Comparison of ENCODE assay signal across 17 cellular contexts in the genomic region with DNA sequence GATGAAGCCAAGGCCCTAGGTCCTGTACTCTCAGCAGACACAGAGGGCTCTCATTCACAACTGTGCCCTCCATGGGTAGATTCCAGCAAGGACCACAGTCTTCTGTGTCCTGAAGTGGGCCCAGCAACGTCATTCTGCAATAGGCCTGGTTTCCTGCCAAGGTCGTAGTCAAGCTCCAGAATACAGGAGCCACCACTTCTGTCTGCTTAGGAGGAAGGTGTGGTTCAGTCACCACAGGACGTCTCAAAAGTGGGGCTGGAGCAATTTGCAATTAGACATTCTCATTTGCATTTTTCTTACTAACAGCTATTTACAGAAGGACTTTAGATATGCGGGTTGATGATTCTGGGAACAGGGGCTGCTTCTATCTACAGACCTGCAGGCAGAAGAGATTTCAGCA. TPM values are rescaled to one million over a fixed set of nuclear protein-coding genes. Genes with fewer than 3 reads are reported as not detected.
DNase-seq lines count a peak whose midpoint lies in the region; ATAC-seq and TF ChIP-seq lines count a peak whose summit lies in the region.
"Had no signal": no experiment of that assay in that cellular context is flagged by ENCODE, and none has a peak within 500 bp of the region (broad histone marks: within the 10 kb centered on the region; RNA-seq: fewer than 3 reads in every experiment).

No MANE protein-coding gene starts in this region.

- no peaks in the 10 kb centered on the region for H3K9me2 ChIP-seq in Karpas-422 (replicated peaks; ENCODE audit: insufficient read depth, low read length)

- peak overlapping the region; percentile 83 for H3K4me2 ChIP-seq in Karpas-422 (ENCODE audit: low read depth, low read length, poor library complexity, severe bottlenecking)

- H3K9me3 ChIP-seq in Karpas-422 (ENCODE audit: low read length) (no peaks in the 10 kb centered on the region), gastroesophageal sphincter (no peaks in the 10 kb centered on the region)

- H3K4me1 ChIP-seq in Karpas-422 (ENCODE audit: low read length): peaks cover 55% of the 10 kb centered on the region
- H3K4me1 ChIP-seq in foreskin keratinocyte: no peaks in the 10 kb centered on the region
- no peaks in the 10 kb centered on the region for H3K4me1 ChIP-seq in gastroesophageal sphincter

- DNase-seq in Karpas-422: peak; percentile 64
- peak; percentile 60 for DNase-seq in left lobe of liver (ENCODE audit: low spot score)
- no peak for DNase-seq in foreskin keratinocyte
- DNase-seq: activated CD4-positive, alpha-beta T cell treated with anti-CD3 and anti-CD28 coated beads, Interleukin-2, amount 10 ng/mL, durations not matched to agents 24 days and 14 days; activated naive CD4-positive, alpha-beta T cell treated with anti-CD3 and anti-CD28 coated beads for 36 hours; NCI-H1436 treated with DMSO at 0.1 percent for 48 hours; NCI-H510A treated with DMSO at 0.1 percent for 48 hours; stimulated activated CD4-positive, alpha-beta T cell treated with anti-CD3 and anti-CD28 coated beads, Interleukin-15, amount 100 ng/mL, for 24 hours; stimulated activated naive CD8-positive, alpha-beta T cell treated with anti-CD3 and anti-CD28 coated beads, Interleukin-15, Interleukin-2, amounts not matched to agents 100 U/mL and 50 U/mL, for 24 hours; T-helper 9 cell had no signal

- no peak for TF ChIP-seq POLR2A in gastroesophageal sphincter (IDR thresholded peaks at IDR 0.05)

- TF ChIP-seq CTCF in foreskin keratinocyte (conservative IDR thresholded peaks at IDR 0.05): no peak
- no peak for TF ChIP-seq CTCF in gastroesophageal sphincter (IDR thresholded peaks at IDR 0.05)

- no peaks in the 10 kb centered on the region for H4K20me1 ChIP-seq in Karpas-422 (ENCODE audit: insufficient read depth, low read depth, low read length)

- H3K27ac ChIP-seq in Karpas-422 (ENCODE audit: low read length) (peak overlapping the region; percentile 97), foreskin keratinocyte (no peak overlapping the region), gastroesophageal sphincter (no peak overlapping the region)

- no peak for TF ChIP-seq EP300 in gastroesophageal sphincter (IDR thresholded peaks at IDR 0.05)

- ATAC-seq in GM18867 (IDR thresholded peaks at IDR 0.05; ENCODE audit: unreplicated experiment) (peak; percentile 29), GM21447 (IDR thresholded peaks at IDR 0.05; ENCODE audit: unreplicated experiment) (peak; percentile 34), left lobe of liver (peak; percentile 52), foreskin keratinocyte (no peak), HG02973 (IDR thresholded peaks at IDR 0.05; ENCODE audit: unreplicated experiment) (no peak), gastroesophageal sphincter (no peak)
- ATAC-seq: Panc1; stimulated activated naive CD8-positive, alpha-beta T cell treated with anti-CD3 and anti-CD28 coated beads, Interleukin-15, Interleukin-2, amounts not matched to agents 100 U/mL and 50 U/mL, for 24 hours had no signal

- 46 to 50% methylated on average over 2 to 4 of the region's 4 CpGs for WGBS in gastroesophageal sphincter (ENCODE audit: low coverage in 1 of 2), 2 donors

- H2AFZ ChIP-seq in Karpas-422 (ENCODE audit: low read length): peak overlapping the region; percentile 67

- H3K79me2 ChIP-seq in Karpas-422 (ENCODE audit: low read length): no peaks in the 10 kb centered on the region

- H3K9ac ChIP-seq in Karpas-422 (ENCODE audit: low read length): peak overlapping the region; percentile 21; the same call in 1 of the 2 replicates

- H3K27me3 ChIP-seq in Karpas-422 (ENCODE audit: low read length): no peaks in the 10 kb centered on the region
- no peaks in the 10 kb centered on the region for H3K27me3 ChIP-seq in foreskin keratinocyte
- no peaks in the 10 kb centered on the region for H3K27me3 ChIP-seq in gastroesophageal sphincter

- no peak overlapping the region for H3K4me3 ChIP-seq in Karpas-422 (ENCODE audit: low read length)
- no peak overlapping the region for H3K4me3 ChIP-seq in gastroesophageal sphincter

- H3K36me3 ChIP-seq in Karpas-422 (ENCODE audit: insufficient read depth, low read length): no peaks in the 10 kb centered on the region
- no peaks in the 10 kb centered on the region for H3K36me3 ChIP-seq in gastroesophageal sphincter

RNA-seq across cellular contexts. Expression of gene MYRIP, which starts 58.7 kb away (rescaled TPM):
- total RNA-seq in Karpas-422 (2014; rRNA removed; shearing (Covaris generic); ENCODE audit: low replicate concordance): 19.0 and 36.1 TPM in 2 replicates
- total RNA-seq in left lobe of liver (12.7 TPM), foreskin keratinocyte (not detected in 2 replicates), gastroesophageal sphincter (1 to 10 TPM; 3.7 to 6.4 (median 5.0) TPM)
- not detected in 2 replicates for polyA plus RNA-seq in foreskin keratinocyte
- total RNA-seq: activated CD4-positive, alpha-beta T cell treated with anti-CD3 and anti-CD28 coated beads, Interleukin-2, amount 10 ng/mL, durations not matched to agents 24 days and 14 days; activated naive CD4-positive, alpha-beta T cell treated with anti-CD3 and anti-CD28 coated beads for 36 hours; fibroblast of villous mesenchyme; mononuclear cell had no signal

Comparison
In these comparisons a context has a peak if more than half of its experiments do, and no peak if none do; other contexts are left out.
1. ATAC-seq: peak in GM18867 (single experiment), GM21447 (single experiment) and left lobe of liver (single experiment); none in foreskin keratinocyte (single experiment), HG02973 (single experiment) and gastroesophageal sphincter (single experiment).
2. DNase-seq: peak in Karpas-422 (single experiment) and left lobe of liver (single experiment); none in foreskin keratinocyte (0 of 2).